In the genomic region with DNA sequence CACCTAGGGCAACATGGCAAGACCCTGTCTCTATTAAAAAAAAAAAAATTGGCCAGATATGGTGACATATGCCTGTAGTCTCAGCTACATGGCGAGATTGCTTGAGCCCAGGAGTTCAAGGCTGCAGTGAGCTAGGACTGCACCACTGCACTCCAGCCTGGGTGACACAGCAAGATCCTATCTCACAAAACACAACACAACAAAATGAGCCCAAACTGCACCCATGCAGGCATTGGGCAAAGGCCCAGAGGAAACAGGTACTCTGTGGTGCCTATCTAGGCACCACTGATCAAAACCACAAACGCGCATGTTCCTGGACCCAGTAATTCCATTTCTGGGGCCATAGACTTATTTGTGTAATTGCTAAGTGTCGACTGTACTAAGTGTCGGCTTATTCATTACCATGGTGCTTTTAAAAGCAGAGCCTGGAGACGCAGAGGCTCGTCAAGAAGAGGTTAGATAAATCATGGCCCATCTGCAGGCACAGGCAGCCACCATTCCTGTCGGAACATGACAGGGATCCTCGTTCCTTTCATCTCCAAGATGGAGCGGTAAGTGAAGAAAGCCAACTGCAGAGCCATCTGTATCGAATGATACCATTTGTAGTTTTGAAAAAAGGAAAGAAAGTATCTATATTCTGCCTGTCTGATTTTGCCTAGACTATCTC, we compare ENCODE assay signal across 15 cellular contexts.
DNase-seq lines count a peak whose midpoint lies in the region; ATAC-seq and TF ChIP-seq lines count a peak whose summit lies in the region.
"Had no signal": no experiment of that assay in that cellular context is flagged by ENCODE, and none has a peak within 500 bp of the region (broad histone marks: within the 10 kb centered on the region; RNA-seq: fewer than 3 reads in every experiment).

No MANE protein-coding gene starts in this region.

- H3K27ac ChIP-seq in ACC112 (ENCODE audit: low read depth, low read length) (peak overlapping the region; percentile 68), Peyer's patch (peak overlapping the region; percentile 52 to 87 (median 77)), esophagus muscularis mucosa (replicated peaks in 1 of 4) (peak overlapping the region; percentile 65 to 85 (median 80)), MM.1S (ENCODE audit: low read length) (no peak overlapping the region)
- H3K27ac ChIP-seq: brain microvascular endothelial cell, parathyroid adenoma had no signal

- no peak overlapping the region for H3K9ac ChIP-seq in MM.1S (ENCODE audit: low read length)
- H3K9ac ChIP-seq: parathyroid adenoma had no signal

- no peaks in the 10 kb centered on the region for H3K9me2 ChIP-seq in MM.1S (replicated peaks; ENCODE audit: insufficient read depth, low read length)

- no peaks in the 10 kb centered on the region for H4K20me1 ChIP-seq in MM.1S (ENCODE audit: insufficient read depth, low read length)

- H3K36me3 ChIP-seq in ACC112 (ENCODE audit: insufficient read depth, low read length) (no peaks in the 10 kb centered on the region), Peyer's patch (no peaks in the 10 kb centered on the region), esophagus muscularis mucosa (peaks cover 0 to 5% (median 1%) of the 10 kb centered on the region in 4 donors), MM.1S (replicated peaks; ENCODE audit: insufficient read depth, low read length) (no peaks in the 10 kb centered on the region)
- H3K36me3 ChIP-seq: brain microvascular endothelial cell had no signal

- no peak for TF ChIP-seq EP300 in esophagus muscularis mucosa (IDR thresholded peaks at IDR 0.05)

- H2AFZ ChIP-seq in ACC112 (ENCODE audit: low read length, unreplicated experiment) (peak overlapping the region; percentile 40), MM.1S (ENCODE audit: low read length) (no peak overlapping the region)
- H2AFZ ChIP-seq: parathyroid adenoma had no signal

- no peaks in the 10 kb centered on the region for H3K27me3 ChIP-seq in ACC112 (ENCODE audit: insufficient read depth, low read length)
- no peaks in the 10 kb centered on the region for H3K27me3 ChIP-seq in Peyer's patch
- H3K27me3 ChIP-seq in esophagus muscularis mucosa: no peaks in the 10 kb centered on the region
- H3K27me3 ChIP-seq in MM.1S (replicated peaks; ENCODE audit: insufficient read depth, low read length): no peaks in the 10 kb centered on the region; the same call in 1 of the 2 replicates
- H3K27me3 ChIP-seq: brain microvascular endothelial cell had no signal

- no peak for ATAC-seq in sciatic nerve
- ATAC-seq in left colon: no peak

- H3K4me1 ChIP-seq in ACC112 (ENCODE audit: control insufficient read depth, insufficient read depth, low read length, unreplicated experiment) (peaks cover 14% of the 10 kb centered on the region), Peyer's patch (peaks cover 0 to 10% (median 4%) of the 10 kb centered on the region in 4 donors), esophagus muscularis mucosa (peaks cover 30 to 43% (median 35%) of the 10 kb centered on the region in 4 donors), MM.1S (ENCODE audit: low read length) (no peaks in the 10 kb centered on the region)
- H3K4me1 ChIP-seq: parathyroid adenoma had no signal

- WGBS in esophagus muscularis mucosa: 95% methylated on average over 11 of the region's 11 CpGs

- H3K79me2 ChIP-seq in ACC112 (ENCODE audit: control insufficient read depth, insufficient read depth, low read length, unreplicated experiment) (no peaks in the 10 kb centered on the region), MM.1S (ENCODE audit: low read length) (no peaks in the 10 kb centered on the region)
- H3K79me2 ChIP-seq: parathyroid adenoma had no signal

- DNase-seq in Peyer's patch: no peak
- no peak for DNase-seq in esophagus muscularis mucosa (ENCODE audit: extremely low spot score)
- DNase-seq in sciatic nerve (ENCODE audit: low spot score): peak; percentile 22
- DNase-seq in MM.1S: no peak
- no peak for DNase-seq in left colon
- DNase-seq in LoVo (ENCODE audit: low spot score): no peak
- no peak for DNase-seq in stimulated activated naive CD4-positive, alpha-beta T cell (lab: John Stamatoyannopoulos, UW)
- DNase-seq: activated naive CD4-positive, alpha-beta T cell treated with anti-CD3 and anti-CD28 coated beads, Interleukin-2, amount 10 ng/mL, durations not matched to agents 7 days and 5 days; DMS 273 treated with DMSO at 0.1 percent for 48 hours; effector memory CD4-positive, alpha-beta T cell; mucosa of descending colon; stimulated activated CD4-positive, alpha-beta T cell treated with anti-CD3 and anti-CD28 coated beads, Interleukin-12 subunit alpha, Interleukin-12 subunit beta, amount 100 ng/mL, for 4 hours had no signal

- H3F3A ChIP-seq in MM.1S (ENCODE audit: insufficient read depth, low read length): no peaks in the 10 kb centered on the region

- H3K4me3 ChIP-seq in ACC112 (ENCODE audit: low read depth, low read length) (no peak overlapping the region), Peyer's patch (no peak overlapping the region), esophagus muscularis mucosa (no peak overlapping the region), MM.1S (ENCODE audit: low read length) (no peak overlapping the region)
- H3K4me3 ChIP-seq: mucosa of descending colon had no signal

- intact Hi-C loops in esophagus muscularis mucosa (cut with DNase I): no loop called here
- intact Hi-C loops in sciatic nerve (cut with DNase I): no loop called here
- intact Hi-C loops in left colon (cut with DNase I, micrococcal nuclease): no loop called here

- TF ChIP-seq CTCF in Peyer's patch (IDR thresholded peaks at IDR 0.05) (no peak), esophagus muscularis mucosa (IDR thresholded peaks at IDR 0.05) (no peak), MM.1S (IDR thresholded peaks at IDR 0.05; ENCODE audit: low read length) (no peak)

- TF ChIP-seq POLR2A in Peyer's patch (IDR thresholded peaks at IDR 0.05) (no peak), esophagus muscularis mucosa (IDR thresholded peaks at IDR 0.05; ENCODE audit: low read depth) (no peak)

- no peaks in the 10 kb centered on the region for H3K9me3 ChIP-seq in Peyer's patch
- no peaks in the 10 kb centered on the region for H3K9me3 ChIP-seq in esophagus muscularis mucosa
- H3K9me3 ChIP-seq in MM.1S (replicated peaks; ENCODE audit: insufficient read depth, low read length): no peaks in the 10 kb centered on the region
- H3K9me3 ChIP-seq: mucosa of descending colon had no signal

- no peak overlapping the region for H3K4me2 ChIP-seq in MM.1S (ENCODE audit: low read depth, low read length)
